Comparison of ENCODE assay signal across 17 cellular contexts in the genomic region with DNA sequence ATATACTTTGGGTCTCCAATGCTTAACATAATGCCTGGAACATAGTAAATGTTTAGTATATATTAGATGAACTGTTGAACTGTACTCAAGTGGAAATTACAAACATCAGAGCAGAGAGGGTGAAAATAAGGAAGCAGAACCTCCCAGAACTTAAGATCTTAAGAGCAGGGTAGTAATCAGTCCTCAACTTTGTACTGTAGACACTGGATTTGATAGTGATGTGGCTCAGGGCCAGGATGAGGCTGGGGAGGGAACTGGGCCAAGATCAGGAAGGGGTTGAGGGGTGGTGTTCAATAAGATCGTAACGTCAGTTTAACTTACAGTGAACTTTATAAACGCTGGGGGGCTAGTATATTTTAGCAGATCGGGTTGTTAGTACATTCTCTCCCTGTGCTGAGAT. TPM values are rescaled to one million over a fixed set of nuclear protein-coding genes. Genes with fewer than 3 reads are reported as not detected.
DNase-seq lines count a peak whose midpoint lies in the region; TF ChIP-seq lines count a peak whose summit lies in the region.
"Had no signal": no experiment of that assay in that cellular context is flagged by ENCODE, and none has a peak within 500 bp of the region (broad histone marks: within the 10 kb centered on the region; RNA-seq: fewer than 3 reads in every experiment).

No MANE protein-coding gene starts in this region.

- POLR2A ChIA-PET in Caco-2 (lab: Charles Lee), result no interaction called here

- H3K9ac ChIP-seq in Loucy (ENCODE audit: low read depth, low read length, poor library complexity, severe bottlenecking) (no peak overlapping the region), colonic mucosa (ENCODE audit: low read depth in 2 of 2, low read length in 2 of 2) (peak overlapping the region in 1 of 2 donors; percentile 22)
- H3K9ac ChIP-seq: GM23248 had no signal

- peaks cover 98% of the 10 kb centered on the region for H3K79me2 ChIP-seq in Loucy (ENCODE audit: insufficient read depth, low read length)

- H3K27me3 ChIP-seq in Loucy (ENCODE audit: insufficient read depth, low read length, poor library complexity, severe bottlenecking) (no peaks in the 10 kb centered on the region), Peyer's patch (no peaks in the 10 kb centered on the region), colonic mucosa (no peaks in the 10 kb centered on the region), neutrophil (no peaks in the 10 kb centered on the region), Caco-2 (replicated peaks; ENCODE audit: control insufficient read depth, insufficient read depth, low read length) (no peaks in the 10 kb centered on the region)

- peaks cover 18% of the 10 kb centered on the region for H3K4me1 Mint-ChIP-seq in Caco-2 (ENCODE audit: low read depth, unreplicated experiment)

- H3K9me3 ChIP-seq in Loucy (ENCODE audit: insufficient read depth, low read depth, low read length) (peaks cover 7% of the 10 kb centered on the region), Peyer's patch (no peaks in the 10 kb centered on the region), colonic mucosa (no peaks in the 10 kb centered on the region), neutrophil (no peaks in the 10 kb centered on the region), Caco-2 (no peaks in the 10 kb centered on the region; the same call in 1 of the 2 replicates)

- no peaks in the 10 kb centered on the region for H3F3A ChIP-seq in Loucy (ENCODE audit: low read depth)

- H3K27ac ChIP-seq in Peyer's patch, result peak overlapping the region in 2 of 4 donors; percentile 58 to 65
- H3K27ac ChIP-seq in colonic mucosa, result peak overlapping the region; percentile 59
- peak overlapping the region; percentile 30 for H3K27ac ChIP-seq in neutrophil
- H3K27ac ChIP-seq: C4-2B, GM23248 had no signal

- no peak overlapping the region for H3K27ac Mint-ChIP-seq in Caco-2 (ENCODE audit: unreplicated experiment)

- no peak for TF ChIP-seq POLR2A in Peyer's patch (IDR thresholded peaks at IDR 0.05)

- peak in 2 of 3 donors; percentile 72 to 76 for DNase-seq in Peyer's patch
- DNase-seq in colonic mucosa, result peak; percentile 82
- DNase-seq in NCI-H524 treated with DMSO at 0.1 percent for 48 hours (lab: John Stamatoyannopoulos, UW), result no peak
- no peak for DNase-seq in NCI-H1105 treated with DMSO at 0.1 percent for 48 hours (lab: John Stamatoyannopoulos, UW)
- DNase-seq in Caco-2, result no peak
- DNase-seq: ACHN, DMS 273 treated with DMSO at 0.1 percent for 48 hours, GDM1, GM23248, HCEC 1CT, NCI-H1417 treated with DMSO at 0.1 percent for 48 hours, NCI-H2171, NCI-H446, NCI-H69 had no signal

- BruUV-seq in Caco-2 (replicated peaks; lab: Mats Ljungman, UMichigan), result no TSS peak

- peaks cover 19% of the 10 kb centered on the region for H4K20me1 ChIP-seq in Loucy (ENCODE audit: insufficient read depth, low read length, poor library complexity, severe bottlenecking)

- peaks cover 44% of the 10 kb centered on the region for H3K36me3 Mint-ChIP-seq in Caco-2 (ENCODE audit: insufficient read depth, unreplicated experiment)

- no peaks in the 10 kb centered on the region for H3K9me3 Mint-ChIP-seq in Caco-2 (ENCODE audit: unreplicated experiment)

- no peak for TF ChIP-seq CTCF in Loucy (conservative IDR thresholded peaks at IDR 0.05; ENCODE audit: low read length)
- no peak for TF ChIP-seq CTCF in Peyer's patch (IDR thresholded peaks at IDR 0.05)
- no peak for TF ChIP-seq CTCF in colonic mucosa (IDR thresholded peaks at IDR 0.05)
- no peak for TF ChIP-seq CTCF in neutrophil (IDR thresholded peaks at IDR 0.05)
- no peak for TF ChIP-seq CTCF in Caco-2 (IDR thresholded peaks at IDR 0.05; ENCODE audit: insufficient read depth in 1 of 2, low read depth in 1 of 2, low read length in 1 of 2, severe bottlenecking in 1 of 2, unreplicated experiment in 1 of 2)

- H3K4me3 ChIP-seq in Loucy (ENCODE audit: low read length, poor library complexity, severe bottlenecking) (no peak overlapping the region), Peyer's patch (no peak overlapping the region), colonic mucosa (no peak overlapping the region), neutrophil (ENCODE audit: low read depth in 1 of 2, low read length in 1 of 2) (no peak overlapping the region), Caco-2 (ENCODE audit: low read depth, low read length) (no peak overlapping the region)
- H3K4me3 ChIP-seq: GM23248 had no signal

- H3K4me3 Mint-ChIP-seq in Caco-2 (ENCODE audit: unreplicated experiment), result no peak overlapping the region

- no peaks in the 10 kb centered on the region for H3K9me2 ChIP-seq in Loucy (replicated peaks; ENCODE audit: low read depth, low read length)

- H3K36me3 ChIP-seq in Loucy (ENCODE audit: insufficient read depth, low read length) (peaks cover 25% of the 10 kb centered on the region), Peyer's patch (no peaks in the 10 kb centered on the region), colonic mucosa (no peaks in the 10 kb centered on the region), neutrophil (no peaks in the 10 kb centered on the region), Caco-2 (ENCODE audit: control insufficient read depth, insufficient read depth, low read length) (no peaks in the 10 kb centered on the region; the same call in none of the 2 replicates)

- H3K27me3 Mint-ChIP-seq in Caco-2 (ENCODE audit: insufficient read depth, unreplicated experiment), result no peaks in the 10 kb centered on the region

- H3K4me1 ChIP-seq in Loucy (ENCODE audit: insufficient read depth, low read length, poor library complexity, severe bottlenecking) (peaks cover 22% of the 10 kb centered on the region), Peyer's patch (peaks cover 0 to 25% (median 1%) of the 10 kb centered on the region in 4 donors), colonic mucosa (peaks cover 6% of the 10 kb centered on the region), neutrophil (ENCODE audit: control insufficient read depth in 1 of 2, insufficient read depth in 1 of 2, low read depth in 1 of 2, low read length in 1 of 2) (no peaks in the 10 kb centered on the region), Caco-2 (peaks cover 37% of the 10 kb centered on the region)

- intact Hi-C loops in colonic mucosa (cut with DNase I) (no loop called here), Caco-2 (cut with micrococcal nuclease; ENCODE audit: unreplicated experiment) (no loop called here)

- H2AFZ ChIP-seq in Loucy (ENCODE audit: low read length), result no peak overlapping the region
- H2AFZ ChIP-seq: GM23248 had no signal

- H3K4me2 ChIP-seq in Loucy (ENCODE audit: low read depth, low read length, poor library complexity, severe bottlenecking), result peak overlapping the region; percentile 9

- CTCF ChIA-PET in Caco-2 (lab: Charles Lee), result no interaction called here

RNA-seq across cellular contexts. Expression of a gene that starts 15.4 kb away (rescaled TPM):
- total RNA-seq in Peyer's patch, result 10 to 100 TPM; 23.1 to 87.7 (median 66.6) TPM
- total RNA-seq in colonic mucosa, result 100 to 1,000 TPM; 112 to 144 TPM
- total RNA-seq in Caco-2 (2022), result 273 and 280 TPM in 2 replicates

Comparison
In these comparisons a context has a peak if more than half of its experiments do, and no peak if none do; other contexts are left out.
1. DNase-seq: peak in Peyer's patch (2 of 3) and colonic mucosa (single experiment); none in NCI-H524 treated with DMSO at 0.1 percent for 48 hours (single experiment), NCI-H1105 treated with DMSO at 0.1 percent for 48 hours (single experiment) and Caco-2 (0 of 2).